ENCODE assay signal across 8 cellular contexts in genomic region chr21:45294509-45295291, GRCh38. TPM values are rescaled to one million over a fixed set of nuclear protein-coding genes. Genes with fewer than 3 reads are reported as not detected.
DNase-seq lines count a peak whose midpoint lies in the region; ATAC-seq and TF ChIP-seq lines count a peak whose summit lies in the region.

No MANE protein-coding gene starts in this region.

- no peaks in the 10 kb centered on the region for H3K36me3 ChIP-seq in ES-I3 (ENCODE audit: insufficient read depth, low read length)

- intact Hi-C loops in left cardiac atrium (cut with DNase I) = loop anchor here (5.0 kb wide), 4 partner anchors 63 to 298 kb away; no protein-coding TSS in a partner anchor

- peak overlapping the region; percentile 28; the same call in 1 of the 2 replicates for H3K9ac ChIP-seq in ES-I3 (ENCODE audit: low read depth, low read length)

- no peak for TF ChIP-seq CTCF in retinal pigment epithelial cell (conservative IDR thresholded peaks at IDR 0.05; ENCODE audit: low read depth, low read length)

- no peak overlapping the region for H3K4me3 ChIP-seq in retinal pigment epithelial cell (ENCODE audit: low read length)

- peak; percentile 53 to 71 for ATAC-seq in left cardiac atrium

- 0 out of 2 replicates have a peak, but pooled peaks cover 2% of the 10 kb centered on the region for H3K9me3 ChIP-seq in ES-I3 (ENCODE audit: control insufficient read depth, insufficient read depth, low read length)

- H3K4me1 ChIP-seq in ES-I3 (ENCODE audit: insufficient read depth, low read length) = peaks cover 38% of the 10 kb centered on the region

- DNase-seq in activated CD8-positive, alpha-beta memory T cell treated with anti-CD3 and anti-CD28 coated beads, Interleukin-2, amount 50 U/mL, for 4 hours = peak; percentile 13
- DNase-seq in left cardiac atrium = peak; percentile 93
- peak; percentile 97 for DNase-seq in retinal pigment epithelial cell (ENCODE audit: low read depth)
- DNase-seq in activated CD4-positive, CD25-positive, alpha-beta regulatory T cell (lab: John Stamatoyannopoulos, UW) = no peak
- DNase-seq in NCI-H446 (lab: John Stamatoyannopoulos, UW) = no peak
- DNase-seq in NCI-H146 (lab: John Stamatoyannopoulos, UW) = no peak
- DNase-seq in cerebellar cortex (ENCODE audit: low spot score) = no peak

RNA-seq across cellular contexts. Expression of gene POFUT2, which starts 7.0 kb away (rescaled TPM):
- total RNA-seq in left cardiac atrium = 10 to 100 TPM; 18.1 to 20.3 TPM

Comparison
In these comparisons a context has a peak if more than half of its experiments do, and no peak if none do; other contexts are left out.
1. DNase-seq: peak in activated CD8-positive, alpha-beta memory T cell treated with anti-CD3 and anti-CD28 coated beads, Interleukin-2, amount 50 U/mL, for 4 hours (single experiment), left cardiac atrium (single experiment) and retinal pigment epithelial cell (single experiment); none in activated CD4-positive, CD25-positive, alpha-beta regulatory T cell (0 of 4), NCI-H446 (0 of 2), NCI-H146 (single experiment) and cerebellar cortex (single experiment).